ENCODE assay signal across 1 cellular context in the genomic region with DNA sequence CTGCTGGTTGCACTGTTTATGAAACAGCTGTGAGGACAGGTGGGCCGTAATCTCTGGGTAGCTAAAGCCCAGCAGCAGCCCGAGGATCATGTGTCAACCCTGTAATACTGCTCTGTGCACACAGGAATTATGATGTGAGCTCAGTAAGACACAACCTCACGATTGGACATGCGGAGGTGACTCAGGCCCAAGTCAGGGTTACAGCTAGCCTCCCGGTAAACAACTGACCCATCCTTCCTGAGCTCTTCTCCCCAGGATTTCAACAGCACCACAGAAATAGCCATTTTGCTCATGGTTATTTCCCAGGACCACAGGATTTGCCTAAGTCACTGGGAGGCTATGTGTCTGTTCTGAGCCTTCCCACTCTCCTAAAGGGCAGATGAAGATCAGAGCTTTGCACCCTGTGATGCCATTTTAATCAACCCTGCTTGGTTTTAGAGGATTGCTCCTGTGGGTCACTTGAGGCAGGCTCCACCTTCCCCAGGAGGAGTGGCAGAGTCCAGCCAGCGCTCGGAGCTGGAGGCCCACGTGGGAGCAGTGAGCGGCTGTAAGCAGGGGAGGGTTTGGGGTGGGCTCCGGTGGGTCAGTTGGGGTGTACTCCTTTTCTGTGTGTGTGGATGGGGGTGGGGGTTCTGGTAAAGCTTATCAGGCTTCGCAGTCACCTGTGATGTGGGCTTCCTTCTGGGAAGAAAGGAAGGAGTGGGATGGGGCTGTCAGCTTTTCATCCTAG.
TF ChIP-seq lines count a peak whose summit lies in the region.

A gene (plus strand): TSS at position 363 of the 730 bp plus-strand sequence. CDS start 6,256 bp downstream, outside the sequence.

TF ChIP-seq in K562, 482 proteins besides CTCF, POLR2A, EP300 and RAD21 (continued from another document and continues in another):
- TF ChIP-seq, protein P1, sequence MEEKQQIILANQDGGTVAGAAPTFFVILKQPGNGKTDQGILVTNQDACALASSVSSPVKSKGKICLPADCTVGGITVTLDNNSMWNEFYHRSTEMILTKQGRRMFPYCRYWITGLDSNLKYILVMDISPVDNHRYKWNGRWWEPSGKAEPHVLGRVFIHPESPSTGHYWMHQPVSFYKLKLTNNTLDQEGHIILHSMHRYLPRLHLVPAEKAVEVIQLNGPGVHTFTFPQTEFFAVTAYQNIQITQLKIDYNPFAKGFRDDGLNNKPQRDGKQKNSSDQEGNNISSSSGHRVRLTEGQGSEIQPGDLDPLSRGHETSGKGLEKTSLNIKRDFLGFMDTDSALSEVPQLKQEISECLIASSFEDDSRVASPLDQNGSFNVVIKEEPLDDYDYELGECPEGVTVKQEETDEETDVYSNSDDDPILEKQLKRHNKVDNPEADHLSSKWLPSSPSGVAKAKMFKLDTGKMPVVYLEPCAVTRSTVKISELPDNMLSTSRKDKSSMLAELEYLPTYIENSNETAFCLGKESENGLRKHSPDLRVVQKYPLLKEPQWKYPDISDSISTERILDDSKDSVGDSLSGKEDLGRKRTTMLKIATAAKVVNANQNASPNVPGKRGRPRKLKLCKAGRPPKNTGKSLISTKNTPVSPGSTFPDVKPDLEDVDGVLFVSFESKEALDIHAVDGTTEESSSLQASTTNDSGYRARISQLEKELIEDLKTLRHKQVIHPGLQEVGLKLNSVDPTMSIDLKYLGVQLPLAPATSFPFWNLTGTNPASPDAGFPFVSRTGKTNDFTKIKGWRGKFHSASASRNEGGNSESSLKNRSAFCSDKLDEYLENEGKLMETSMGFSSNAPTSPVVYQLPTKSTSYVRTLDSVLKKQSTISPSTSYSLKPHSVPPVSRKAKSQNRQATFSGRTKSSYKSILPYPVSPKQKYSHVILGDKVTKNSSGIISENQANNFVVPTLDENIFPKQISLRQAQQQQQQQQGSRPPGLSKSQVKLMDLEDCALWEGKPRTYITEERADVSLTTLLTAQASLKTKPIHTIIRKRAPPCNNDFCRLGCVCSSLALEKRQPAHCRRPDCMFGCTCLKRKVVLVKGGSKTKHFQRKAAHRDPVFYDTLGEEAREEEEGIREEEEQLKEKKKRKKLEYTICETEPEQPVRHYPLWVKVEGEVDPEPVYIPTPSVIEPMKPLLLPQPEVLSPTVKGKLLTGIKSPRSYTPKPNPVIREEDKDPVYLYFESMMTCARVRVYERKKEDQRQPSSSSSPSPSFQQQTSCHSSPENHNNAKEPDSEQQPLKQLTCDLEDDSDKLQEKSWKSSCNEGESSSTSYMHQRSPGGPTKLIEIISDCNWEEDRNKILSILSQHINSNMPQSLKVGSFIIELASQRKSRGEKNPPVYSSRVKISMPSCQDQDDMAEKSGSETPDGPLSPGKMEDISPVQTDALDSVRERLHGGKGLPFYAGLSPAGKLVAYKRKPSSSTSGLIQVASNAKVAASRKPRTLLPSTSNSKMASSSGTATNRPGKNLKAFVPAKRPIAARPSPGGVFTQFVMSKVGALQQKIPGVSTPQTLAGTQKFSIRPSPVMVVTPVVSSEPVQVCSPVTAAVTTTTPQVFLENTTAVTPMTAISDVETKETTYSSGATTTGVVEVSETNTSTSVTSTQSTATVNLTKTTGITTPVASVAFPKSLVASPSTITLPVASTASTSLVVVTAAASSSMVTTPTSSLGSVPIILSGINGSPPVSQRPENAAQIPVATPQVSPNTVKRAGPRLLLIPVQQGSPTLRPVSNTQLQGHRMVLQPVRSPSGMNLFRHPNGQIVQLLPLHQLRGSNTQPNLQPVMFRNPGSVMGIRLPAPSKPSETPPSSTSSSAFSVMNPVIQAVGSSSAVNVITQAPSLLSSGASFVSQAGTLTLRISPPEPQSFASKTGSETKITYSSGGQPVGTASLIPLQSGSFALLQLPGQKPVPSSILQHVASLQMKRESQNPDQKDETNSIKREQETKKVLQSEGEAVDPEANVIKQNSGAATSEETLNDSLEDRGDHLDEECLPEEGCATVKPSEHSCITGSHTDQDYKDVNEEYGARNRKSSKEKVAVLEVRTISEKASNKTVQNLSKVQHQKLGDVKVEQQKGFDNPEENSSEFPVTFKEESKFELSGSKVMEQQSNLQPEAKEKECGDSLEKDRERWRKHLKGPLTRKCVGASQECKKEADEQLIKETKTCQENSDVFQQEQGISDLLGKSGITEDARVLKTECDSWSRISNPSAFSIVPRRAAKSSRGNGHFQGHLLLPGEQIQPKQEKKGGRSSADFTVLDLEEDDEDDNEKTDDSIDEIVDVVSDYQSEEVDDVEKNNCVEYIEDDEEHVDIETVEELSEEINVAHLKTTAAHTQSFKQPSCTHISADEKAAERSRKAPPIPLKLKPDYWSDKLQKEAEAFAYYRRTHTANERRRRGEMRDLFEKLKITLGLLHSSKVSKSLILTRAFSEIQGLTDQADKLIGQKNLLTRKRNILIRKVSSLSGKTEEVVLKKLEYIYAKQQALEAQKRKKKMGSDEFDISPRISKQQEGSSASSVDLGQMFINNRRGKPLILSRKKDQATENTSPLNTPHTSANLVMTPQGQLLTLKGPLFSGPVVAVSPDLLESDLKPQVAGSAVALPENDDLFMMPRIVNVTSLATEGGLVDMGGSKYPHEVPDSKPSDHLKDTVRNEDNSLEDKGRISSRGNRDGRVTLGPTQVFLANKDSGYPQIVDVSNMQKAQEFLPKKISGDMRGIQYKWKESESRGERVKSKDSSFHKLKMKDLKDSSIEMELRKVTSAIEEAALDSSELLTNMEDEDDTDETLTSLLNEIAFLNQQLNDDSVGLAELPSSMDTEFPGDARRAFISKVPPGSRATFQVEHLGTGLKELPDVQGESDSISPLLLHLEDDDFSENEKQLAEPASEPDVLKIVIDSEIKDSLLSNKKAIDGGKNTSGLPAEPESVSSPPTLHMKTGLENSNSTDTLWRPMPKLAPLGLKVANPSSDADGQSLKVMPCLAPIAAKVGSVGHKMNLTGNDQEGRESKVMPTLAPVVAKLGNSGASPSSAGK (IDR thresholded peaks at IDR 0.05): no peak; the same call in 1 of the 2 replicates
- TF ChIP-seq SUPT5H (IDR thresholded peaks at IDR 0.05): peak; percentile 70
- TF ChIP-seq ZNF589 (CRISPR knock-in tag; IDR thresholded peaks at IDR 0.05; ENCODE audit: low read depth): no peak
- no peak for TF ChIP-seq HDAC3 (IDR thresholded peaks at IDR 0.05; ENCODE audit: borderline replicate concordance, partially characterized antibody)
- TF ChIP-seq NUFIP1 (IDR thresholded peaks at IDR 0.05; ENCODE audit: partially characterized antibody): no peak
- no peak for TF ChIP-seq HLTF (IDR thresholded peaks at IDR 0.05)
- peak; percentile 52; the same call in 1 of the 2 replicates for TF ChIP-seq ATF7 (IDR thresholded peaks at IDR 0.05)
- no peak for TF ChIP-seq ZNF778 (CRISPR knock-in tag; IDR thresholded peaks at IDR 0.05)
- TF ChIP-seq, protein P2, sequence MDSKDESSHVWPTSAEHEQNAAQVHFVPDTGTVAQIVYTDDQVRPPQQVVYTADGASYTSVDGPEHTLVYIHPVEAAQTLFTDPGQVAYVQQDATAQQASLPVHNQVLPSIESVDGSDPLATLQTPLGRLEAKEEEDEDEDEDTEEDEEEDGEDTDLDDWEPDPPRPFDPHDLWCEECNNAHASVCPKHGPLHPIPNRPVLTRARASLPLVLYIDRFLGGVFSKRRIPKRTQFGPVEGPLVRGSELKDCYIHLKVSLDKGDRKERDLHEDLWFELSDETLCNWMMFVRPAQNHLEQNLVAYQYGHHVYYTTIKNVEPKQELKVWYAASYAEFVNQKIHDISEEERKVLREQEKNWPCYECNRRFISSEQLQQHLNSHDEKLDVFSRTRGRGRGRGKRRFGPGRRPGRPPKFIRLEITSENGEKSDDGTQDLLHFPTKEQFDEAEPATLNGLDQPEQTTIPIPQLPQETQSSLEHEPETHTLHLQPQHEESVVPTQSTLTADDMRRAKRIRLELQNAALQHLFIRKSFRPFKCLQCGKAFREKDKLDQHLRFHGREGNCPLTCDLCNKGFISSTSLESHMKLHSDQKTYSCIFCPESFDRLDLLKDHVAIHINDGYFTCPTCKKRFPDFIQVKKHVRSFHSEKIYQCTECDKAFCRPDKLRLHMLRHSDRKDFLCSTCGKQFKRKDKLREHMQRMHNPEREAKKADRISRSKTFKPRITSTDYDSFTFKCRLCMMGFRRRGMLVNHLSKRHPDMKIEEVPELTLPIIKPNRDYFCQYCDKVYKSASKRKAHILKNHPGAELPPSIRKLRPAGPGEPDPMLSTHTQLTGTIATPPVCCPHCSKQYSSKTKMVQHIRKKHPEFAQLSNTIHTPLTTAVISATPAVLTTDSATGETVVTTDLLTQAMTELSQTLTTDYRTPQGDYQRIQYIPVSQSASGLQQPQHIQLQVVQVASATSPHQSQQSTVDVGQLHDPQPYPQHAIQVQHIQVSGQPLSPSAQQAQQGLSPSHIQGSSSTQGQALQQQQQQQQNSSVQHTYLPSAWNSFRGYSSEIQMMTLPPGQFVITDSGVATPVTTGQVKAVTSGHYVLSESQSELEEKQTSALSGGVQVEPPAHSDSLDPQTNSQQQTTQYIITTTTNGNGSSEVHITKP (IDR thresholded peaks at IDR 0.05; ENCODE audit: partially characterized antibody): peak; percentile 88
- TF ChIP-seq, protein P3, sequence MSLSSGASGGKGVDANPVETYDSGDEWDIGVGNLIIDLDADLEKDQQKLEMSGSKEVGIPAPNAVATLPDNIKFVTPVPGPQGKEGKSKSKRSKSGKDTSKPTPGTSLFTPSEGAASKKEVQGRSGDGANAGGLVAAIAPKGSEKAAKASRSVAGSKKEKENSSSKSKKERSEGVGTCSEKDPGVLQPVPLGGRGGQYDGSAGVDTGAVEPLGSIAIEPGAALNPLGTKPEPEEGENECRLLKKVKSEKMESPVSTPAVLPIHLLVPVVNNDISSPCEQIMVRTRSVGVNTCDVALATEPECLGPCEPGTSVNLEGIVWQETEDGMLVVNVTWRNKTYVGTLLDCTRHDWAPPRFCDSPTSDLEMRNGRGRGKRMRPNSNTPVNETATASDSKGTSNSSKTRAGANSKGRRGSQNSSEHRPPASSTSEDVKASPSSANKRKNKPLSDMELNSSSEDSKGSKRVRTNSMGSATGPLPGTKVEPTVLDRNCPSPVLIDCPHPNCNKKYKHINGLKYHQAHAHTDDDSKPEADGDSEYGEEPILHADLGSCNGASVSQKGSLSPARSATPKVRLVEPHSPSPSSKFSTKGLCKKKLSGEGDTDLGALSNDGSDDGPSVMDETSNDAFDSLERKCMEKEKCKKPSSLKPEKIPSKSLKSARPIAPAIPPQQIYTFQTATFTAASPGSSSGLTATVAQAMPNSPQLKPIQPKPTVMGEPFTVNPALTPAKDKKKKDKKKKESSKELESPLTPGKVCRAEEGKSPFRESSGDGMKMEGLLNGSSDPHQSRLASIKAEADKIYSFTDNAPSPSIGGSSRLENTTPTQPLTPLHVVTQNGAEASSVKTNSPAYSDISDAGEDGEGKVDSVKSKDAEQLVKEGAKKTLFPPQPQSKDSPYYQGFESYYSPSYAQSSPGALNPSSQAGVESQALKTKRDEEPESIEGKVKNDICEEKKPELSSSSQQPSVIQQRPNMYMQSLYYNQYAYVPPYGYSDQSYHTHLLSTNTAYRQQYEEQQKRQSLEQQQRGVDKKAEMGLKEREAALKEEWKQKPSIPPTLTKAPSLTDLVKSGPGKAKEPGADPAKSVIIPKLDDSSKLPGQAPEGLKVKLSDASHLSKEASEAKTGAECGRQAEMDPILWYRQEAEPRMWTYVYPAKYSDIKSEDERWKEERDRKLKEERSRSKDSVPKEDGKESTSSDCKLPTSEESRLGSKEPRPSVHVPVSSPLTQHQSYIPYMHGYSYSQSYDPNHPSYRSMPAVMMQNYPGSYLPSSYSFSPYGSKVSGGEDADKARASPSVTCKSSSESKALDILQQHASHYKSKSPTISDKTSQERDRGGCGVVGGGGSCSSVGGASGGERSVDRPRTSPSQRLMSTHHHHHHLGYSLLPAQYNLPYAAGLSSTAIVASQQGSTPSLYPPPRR (CRISPR knock-in tag; IDR thresholded peaks at IDR 0.05; ENCODE audit: borderline replicate concordance): no peak
- no peak for TF ChIP-seq HMGN3 (IDR thresholded peaks at IDR 0.05; ENCODE audit: borderline replicate concordance, extremely low read depth, insufficient read length, low read depth, low read length)
- TF ChIP-seq CBX1 (IDR thresholded peaks at IDR 0.05; ENCODE audit: low read depth): peak; percentile 35; the same call in 1 of the 2 replicates
- TF ChIP-seq CBX3 (IDR thresholded peaks at IDR 0.05; ENCODE audit: borderline replicate concordance in 1 of 2, low read length in 2 of 2): 0 out of 3 replicates have a peak, but pooled peaks of 1 of the 2 experiments have one; percentile 71
- TF ChIP-seq ZNF408 (CRISPR knock-in tag; IDR thresholded peaks at IDR 0.05; ENCODE audit: low read depth): no peak
- TF ChIP-seq, protein P4, sequence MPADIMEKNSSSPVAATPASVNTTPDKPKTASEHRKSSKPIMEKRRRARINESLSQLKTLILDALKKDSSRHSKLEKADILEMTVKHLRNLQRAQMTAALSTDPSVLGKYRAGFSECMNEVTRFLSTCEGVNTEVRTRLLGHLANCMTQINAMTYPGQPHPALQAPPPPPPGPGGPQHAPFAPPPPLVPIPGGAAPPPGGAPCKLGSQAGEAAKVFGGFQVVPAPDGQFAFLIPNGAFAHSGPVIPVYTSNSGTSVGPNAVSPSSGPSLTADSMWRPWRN (IDR thresholded peaks at IDR 0.05; ENCODE audit: low read depth): no peak
- no peak for TF ChIP-seq CBFB (CRISPR knock-in tag; IDR thresholded peaks at IDR 0.05)
- TF ChIP-seq DACH1 (IDR thresholded peaks at IDR 0.05; ENCODE audit: partially characterized antibody): peak; percentile 75
- no peak for TF ChIP-seq SIRT6 (IDR thresholded peaks at IDR 0.05; ENCODE audit: low read depth, low read length)
- TF ChIP-seq, protein P5, sequence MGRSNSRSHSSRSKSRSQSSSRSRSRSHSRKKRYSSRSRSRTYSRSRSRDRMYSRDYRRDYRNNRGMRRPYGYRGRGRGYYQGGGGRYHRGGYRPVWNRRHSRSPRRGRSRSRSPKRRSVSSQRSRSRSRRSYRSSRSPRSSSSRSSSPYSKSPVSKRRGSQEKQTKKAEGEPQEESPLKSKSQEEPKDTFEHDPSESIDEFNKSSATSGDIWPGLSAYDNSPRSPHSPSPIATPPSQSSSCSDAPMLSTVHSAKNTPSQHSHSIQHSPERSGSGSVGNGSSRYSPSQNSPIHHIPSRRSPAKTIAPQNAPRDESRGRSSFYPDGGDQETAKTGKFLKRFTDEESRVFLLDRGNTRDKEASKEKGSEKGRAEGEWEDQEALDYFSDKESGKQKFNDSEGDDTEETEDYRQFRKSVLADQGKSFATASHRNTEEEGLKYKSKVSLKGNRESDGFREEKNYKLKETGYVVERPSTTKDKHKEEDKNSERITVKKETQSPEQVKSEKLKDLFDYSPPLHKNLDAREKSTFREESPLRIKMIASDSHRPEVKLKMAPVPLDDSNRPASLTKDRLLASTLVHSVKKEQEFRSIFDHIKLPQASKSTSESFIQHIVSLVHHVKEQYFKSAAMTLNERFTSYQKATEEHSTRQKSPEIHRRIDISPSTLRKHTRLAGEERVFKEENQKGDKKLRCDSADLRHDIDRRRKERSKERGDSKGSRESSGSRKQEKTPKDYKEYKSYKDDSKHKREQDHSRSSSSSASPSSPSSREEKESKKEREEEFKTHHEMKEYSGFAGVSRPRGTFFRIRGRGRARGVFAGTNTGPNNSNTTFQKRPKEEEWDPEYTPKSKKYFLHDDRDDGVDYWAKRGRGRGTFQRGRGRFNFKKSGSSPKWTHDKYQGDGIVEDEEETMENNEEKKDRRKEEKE (IDR thresholded peaks at IDR 0.05; ENCODE audit: borderline replicate concordance in 1 of 2, control insufficient read depth in 1 of 2, low read depth in 2 of 2, low read length in 1 of 2): peak in 1 of 2 experiments; percentile 93; a peak in 2 of 4 replicates
- TF ChIP-seq MAFK (IDR thresholded peaks at IDR 0.05; ENCODE audit: low read length): no peak
